Comparison of ENCODE assay signal across 13 cellular contexts in the genomic region with DNA sequence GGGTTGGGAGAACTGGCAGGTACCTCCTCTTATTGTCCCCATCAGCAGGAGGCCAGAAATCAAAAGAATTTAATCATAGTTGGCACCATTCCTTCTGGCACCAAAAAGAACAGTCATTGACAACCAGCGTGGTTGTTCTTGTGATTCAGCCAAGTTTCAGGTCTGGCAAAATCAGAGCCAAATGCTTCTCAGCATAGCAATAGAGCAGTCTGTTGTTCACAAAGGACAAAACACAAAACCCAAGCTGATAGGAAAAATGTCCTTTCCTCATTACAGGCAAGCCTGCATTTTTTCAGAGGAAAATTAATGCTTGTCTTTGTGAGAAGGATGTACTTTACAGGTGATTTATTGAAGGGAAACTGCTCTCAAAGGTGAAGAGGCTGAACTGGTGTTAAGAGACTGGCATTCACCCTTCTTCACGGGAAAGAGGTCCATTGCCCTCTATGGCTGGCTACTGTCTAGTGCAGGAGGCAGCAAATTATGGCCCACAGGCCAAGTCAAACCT.
DNase-seq lines count a peak whose midpoint lies in the region; ATAC-seq and TF ChIP-seq lines count a peak whose summit lies in the region.
"Had no signal": no experiment of that assay in that cellular context is flagged by ENCODE, and none has a peak within 500 bp of the region (broad histone marks: within the 10 kb centered on the region; RNA-seq: fewer than 3 reads in every experiment).

No MANE protein-coding gene starts in this region.

- no peaks in the 10 kb centered on the region for H3K27me3 ChIP-seq in tibial artery
- H3K27me3 ChIP-seq: gastroesophageal sphincter had no signal

- peak; percentile 44; the same call in 1 of the 2 replicates for ATAC-seq in WTC11
- peak; percentile 81 to 91 for ATAC-seq in left cardiac atrium
- ATAC-seq in GM21526 (IDR thresholded peaks at IDR 0.05; ENCODE audit: low FRiP score, unreplicated experiment) = no peak
- ATAC-seq in GM21717 (IDR thresholded peaks at IDR 0.05; ENCODE audit: unreplicated experiment) = no peak
- ATAC-seq: gastroesophageal sphincter had no signal

- H3K9me3 Mint-ChIP-seq in WTC11 = peaks cover 16% of the 10 kb centered on the region

- peaks cover 0 to 5% (median 2%) of the 10 kb centered on the region in 4 donors for H3K4me1 ChIP-seq in tibial artery

- H3K4me3 ChIP-seq in retinal pigment epithelial cell (ENCODE audit: low read length) (no peak overlapping the region), tibial artery (no peak overlapping the region)
- H3K4me3 ChIP-seq: gastroesophageal sphincter, PC-9 had no signal

- TF ChIP-seq CTCF in WTC11 (IDR thresholded peaks at IDR 0.05) (no peak), retinal pigment epithelial cell (conservative IDR thresholded peaks at IDR 0.05; ENCODE audit: low read depth, low read length) (peak; percentile 40), tibial artery (IDR thresholded peaks at IDR 0.05) (no peak)

- CTCF ChIA-PET in WTC11 (lab: Charles Lee) = no interaction called here

- no peaks in the 10 kb centered on the region for H3K36me3 ChIP-seq in tibial artery
- H3K36me3 ChIP-seq: gastroesophageal sphincter had no signal

- H3K36me3 Mint-ChIP-seq in WTC11 = no peaks in the 10 kb centered on the region; the same call in 1 of the 2 replicates

- H3K27ac ChIP-seq in tibial artery = no peak overlapping the region
- H3K27ac ChIP-seq: gastroesophageal sphincter, PC-9 had no signal

- H3K27me3 Mint-ChIP-seq in WTC11 (ENCODE audit: low read depth) = no peaks in the 10 kb centered on the region; the same call in 1 of the 2 replicates
- H3K27me3 Mint-ChIP-seq: activated CD4-positive, alpha-beta T cell treated with anti-CD3 and anti-CD28 coated beads, Interleukin-2, amount 10 ng/mL, durations not matched to agents 24 days and 14 days had no signal

- intact Hi-C loops in left cardiac atrium (cut with DNase I) = no loop called here
- intact Hi-C loops in tibial artery (cut with DNase I; ENCODE audit: low total_unique reads) = no loop called here

- H3K27ac Mint-ChIP-seq in WTC11 = no peak overlapping the region
- H3K27ac Mint-ChIP-seq: activated CD4-positive, alpha-beta T cell treated with anti-CD3 and anti-CD28 coated beads, Interleukin-2, amount 10 ng/mL, durations not matched to agents 24 days and 14 days had no signal

- H3K4me1 Mint-ChIP-seq in WTC11 = no peaks in the 10 kb centered on the region
- H3K4me1 Mint-ChIP-seq: activated CD4-positive, alpha-beta T cell treated with anti-CD3 and anti-CD28 coated beads, Interleukin-2, amount 10 ng/mL, durations not matched to agents 24 days and 14 days had no signal

- no peak overlapping the region for H3K4me3 Mint-ChIP-seq in WTC11
- H3K4me3 Mint-ChIP-seq: activated CD4-positive, alpha-beta T cell treated with anti-CD3 and anti-CD28 coated beads, Interleukin-2, amount 10 ng/mL, durations not matched to agents 24 days and 14 days had no signal

- POLR2A ChIA-PET in WTC11 (lab: Charles Lee) = no interaction called here

- no peaks in the 10 kb centered on the region for H3K9me3 ChIP-seq in tibial artery
- H3K9me3 ChIP-seq: gastroesophageal sphincter had no signal

- DNase-seq in DMS 273 (lab: John Stamatoyannopoulos, UW; ENCODE audit: unreplicated experiment) = peak; percentile 69
- no peak for DNase-seq in DMS 273 treated with DMSO at 0.1 percent for 48 hours (lab: John Stamatoyannopoulos, UW)
- no peak for DNase-seq in WTC11 (ENCODE audit: low spot score)
- DNase-seq in left cardiac atrium = no peak
- peak; percentile 28 for DNase-seq in retinal pigment epithelial cell (ENCODE audit: low read depth)
- DNase-seq in tibial artery = no peak
- DNase-seq: 8988T; activated CD4-positive, alpha-beta T cell treated with anti-CD3 and anti-CD28 coated beads, Interleukin-2, amount 10 ng/mL, durations not matched to agents 24 days and 14 days; trophoblast cell had no signal

TF ChIP-seq in WTC11, 78 proteins besides CTCF, POLR2A, EP300 and RAD21:
- no peak for TF ChIP-seq IRF2 (CRISPR knock-in tag; IDR thresholded peaks at IDR 0.05; ENCODE audit: borderline replicate concordance, low read depth)
- TF ChIP-seq KAT7 (CRISPR knock-in tag; IDR thresholded peaks at IDR 0.05; ENCODE audit: borderline replicate concordance) = no peak
- TF ChIP-seq ZNF138 (CRISPR knock-in tag; conservative IDR thresholded peaks at IDR 0.05) = no peak
- TF ChIP-seq NR3C1 (CRISPR knock-in tag; conservative IDR thresholded peaks at IDR 0.05; ENCODE audit: low read depth) = no peak
- no peak for TF ChIP-seq NR1H2 (CRISPR knock-in tag; IDR thresholded peaks at IDR 0.05)
- TF ChIP-seq, protein P1, sequence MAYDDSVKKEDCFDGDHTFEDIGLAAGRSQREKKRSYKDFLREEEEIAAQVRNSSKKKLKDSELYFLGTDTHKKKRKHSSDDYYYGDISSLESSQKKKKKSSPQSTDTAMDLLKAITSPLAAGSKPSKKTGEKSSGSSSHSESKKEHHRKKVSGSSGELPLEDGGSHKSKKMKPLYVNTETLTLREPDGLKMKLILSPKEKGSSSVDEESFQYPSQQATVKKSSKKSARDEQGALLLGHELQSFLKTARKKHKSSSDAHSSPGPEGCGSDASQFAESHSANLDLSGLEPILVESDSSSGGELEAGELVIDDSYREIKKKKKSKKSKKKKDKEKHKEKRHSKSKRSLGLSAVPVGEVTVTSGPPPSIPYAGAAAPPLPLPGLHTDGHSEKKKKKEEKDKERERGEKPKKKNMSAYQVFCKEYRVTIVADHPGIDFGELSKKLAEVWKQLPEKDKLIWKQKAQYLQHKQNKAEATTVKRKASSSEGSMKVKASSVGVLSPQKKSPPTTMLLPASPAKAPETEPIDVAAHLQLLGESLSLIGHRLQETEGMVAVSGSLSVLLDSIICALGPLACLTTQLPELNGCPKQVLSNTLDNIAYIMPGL (CRISPR knock-in tag; IDR thresholded peaks at IDR 0.05) = no peak
- TF ChIP-seq, protein P2, sequence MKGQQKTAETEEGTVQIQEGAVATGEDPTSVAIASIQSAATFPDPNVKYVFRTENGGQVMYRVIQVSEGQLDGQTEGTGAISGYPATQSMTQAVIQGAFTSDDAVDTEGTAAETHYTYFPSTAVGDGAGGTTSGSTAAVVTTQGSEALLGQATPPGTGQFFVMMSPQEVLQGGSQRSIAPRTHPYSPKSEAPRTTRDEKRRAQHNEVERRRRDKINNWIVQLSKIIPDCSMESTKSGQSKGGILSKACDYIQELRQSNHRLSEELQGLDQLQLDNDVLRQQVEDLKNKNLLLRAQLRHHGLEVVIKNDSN (CRISPR knock-in tag; IDR thresholded peaks at IDR 0.05) = no peak
- no peak for TF ChIP-seq OVOL2 (CRISPR knock-in tag; IDR thresholded peaks at IDR 0.05; ENCODE audit: borderline replicate concordance)
- no peak for TF ChIP-seq SMAD4 (CRISPR knock-in tag; IDR thresholded peaks at IDR 0.05)
- no peak for TF ChIP-seq NFATC4 (CRISPR knock-in tag; IDR thresholded peaks at IDR 0.05)
- TF ChIP-seq NFE2L1 (CRISPR knock-in tag; IDR thresholded peaks at IDR 0.05) = no peak
- TF ChIP-seq CREB1 (CRISPR knock-in tag; IDR thresholded peaks at IDR 0.05) = no peak
- no peak for TF ChIP-seq SOX15 (CRISPR knock-in tag; IDR thresholded peaks at IDR 0.05)
- TF ChIP-seq, protein P3, sequence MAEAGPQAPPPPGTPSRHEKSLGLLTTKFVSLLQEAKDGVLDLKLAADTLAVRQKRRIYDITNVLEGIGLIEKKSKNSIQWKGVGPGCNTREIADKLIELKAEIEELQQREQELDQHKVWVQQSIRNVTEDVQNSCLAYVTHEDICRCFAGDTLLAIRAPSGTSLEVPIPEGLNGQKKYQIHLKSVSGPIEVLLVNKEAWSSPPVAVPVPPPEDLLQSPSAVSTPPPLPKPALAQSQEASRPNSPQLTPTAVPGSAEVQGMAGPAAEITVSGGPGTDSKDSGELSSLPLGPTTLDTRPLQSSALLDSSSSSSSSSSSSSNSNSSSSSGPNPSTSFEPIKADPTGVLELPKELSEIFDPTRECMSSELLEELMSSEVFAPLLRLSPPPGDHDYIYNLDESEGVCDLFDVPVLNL (CRISPR knock-in tag; IDR thresholded peaks at IDR 0.05; ENCODE audit: borderline replicate concordance, low read depth) = no peak
- TF ChIP-seq EMX1 (CRISPR knock-in tag; IDR thresholded peaks at IDR 0.05) = no peak
- no peak for TF ChIP-seq PRRX2 (CRISPR knock-in tag; IDR thresholded peaks at IDR 0.05)
- no peak for TF ChIP-seq ATF1 (CRISPR knock-in tag; IDR thresholded peaks at IDR 0.05)
- TF ChIP-seq CREM (CRISPR knock-in tag; IDR thresholded peaks at IDR 0.05) = no peak
- TF ChIP-seq, protein P4, sequence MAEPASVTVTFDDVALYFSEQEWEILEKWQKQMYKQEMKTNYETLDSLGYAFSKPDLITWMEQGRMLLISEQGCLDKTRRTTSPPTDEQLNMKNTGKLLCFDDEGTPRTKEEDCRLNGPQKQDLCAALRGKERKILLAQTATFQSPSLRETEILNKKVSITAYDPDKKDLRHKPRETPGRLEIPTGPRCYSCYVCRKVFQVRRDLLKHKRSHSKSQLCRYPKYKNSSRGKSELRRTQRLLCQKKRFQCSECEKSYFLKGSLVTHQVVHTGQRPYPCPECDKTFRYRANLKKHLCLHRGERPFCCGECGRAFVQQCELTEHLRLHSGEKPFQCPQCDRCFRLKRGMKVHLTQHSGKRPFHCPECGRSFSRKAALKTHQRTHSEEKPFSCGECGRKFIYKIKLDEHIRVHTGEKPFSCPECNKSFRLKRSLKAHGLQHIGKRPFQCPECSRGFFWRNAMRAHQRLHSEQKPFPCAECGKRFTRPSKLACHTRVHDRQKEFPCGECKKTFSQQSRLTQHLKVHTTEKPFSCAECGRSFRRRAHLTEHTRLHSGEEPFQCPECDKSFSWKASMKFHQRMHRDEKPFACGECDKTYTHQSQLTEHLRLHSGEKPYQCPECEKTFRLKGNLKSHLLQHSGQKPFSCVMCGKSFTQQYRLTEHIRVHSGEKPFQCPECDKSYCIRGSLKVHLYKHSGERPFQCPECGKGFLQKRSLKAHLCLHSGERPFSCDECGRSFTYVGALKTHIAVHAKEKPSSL (CRISPR knock-in tag; conservative IDR thresholded peaks at IDR 0.05) = no peak
- TF ChIP-seq NR2C2 (CRISPR knock-in tag; IDR thresholded peaks at IDR 0.05) = no peak

Comparison
In these comparisons a context has a peak if more than half of its experiments do, and no peak if none do; other contexts are left out.
1. DNase-seq: peak in DMS 273 (single experiment) and retinal pigment epithelial cell (single experiment); none in DMS 273 treated with DMSO at 0.1 percent for 48 hours (single experiment), WTC11 (single experiment), left cardiac atrium (single experiment) and tibial artery (0 of 2).
2. ATAC-seq: peak in WTC11 (single experiment) and left cardiac atrium (2 of 2); none in GM21526 (single experiment) and GM21717 (single experiment).